13 cellular contexts compared by ENCODE assay signal in genomic region chr11:117865546-117865945, GRCh38. TPM values are rescaled to one million over a fixed set of nuclear protein-coding genes. Genes with fewer than 3 reads are reported as not detected.
DNase-seq lines count a peak whose midpoint lies in the region; TF ChIP-seq lines count a peak whose summit lies in the region.
"Not testable (repeated sequence)": the region's sequence is repeated elsewhere in the genome, so short reads cannot be mapped to it uniquely, and the experiment has no call there.
"Had no signal": no experiment of that assay in that cellular context is flagged by ENCODE, and none has a peak within 500 bp of the region (broad histone marks: within the 10 kb centered on the region; RNA-seq: fewer than 3 reads in every experiment).

No MANE protein-coding gene starts in this region.

- H3K27ac Mint-ChIP-seq in brain: peak overlapping the region in 4 of 5 experiments; percentile 74 to 95 (median 86)
- peak overlapping the region; percentile 44 for H3K27ac Mint-ChIP-seq in nephron progenitor cell

- H3K4me1 ChIP-seq in testis: peaks cover 72% of the 10 kb centered on the region

- TF ChIP-seq POLR2A in testis (IDR thresholded peaks at IDR 0.05): not testable (repeated sequence)

- intact Hi-C loops in posterior vena cava (cut with DNase I); testis (cut with DNase I; ENCODE audit: low total_unique reads): not testable (repeated sequence)

- not testable (repeated sequence) for H3K9me3 Mint-ChIP-seq in brain, nephron progenitor cell

- TF ChIP-seq CTCF in brain (conservative IDR thresholded peaks at IDR 0.05); nephron progenitor cell (IDR thresholded peaks at IDR 0.05); testis (IDR thresholded peaks at IDR 0.05): not testable (repeated sequence)

- not testable (repeated sequence) for H3K27me3 Mint-ChIP-seq in brain
- H3K27me3 Mint-ChIP-seq in nephron progenitor cell (ENCODE audit: low read depth, poor library complexity): peaks cover 22% of the 10 kb centered on the region

- H3K9me3 ChIP-seq in testis: not testable (repeated sequence)

- WGBS in testis, 2 donors: 93 to 94% methylated on average over 13 of the region's 13 CpGs

- peaks cover 57% of the 10 kb centered on the region for H3K36me3 Mint-ChIP-seq in brain
- not testable (repeated sequence) for H3K36me3 Mint-ChIP-seq in nephron progenitor cell (ENCODE audit: low read depth)

- DNase-seq in mesenteric fat pad (ENCODE audit: low spot score): peak; percentile 33
- not testable (repeated sequence) for DNase-seq in nephron progenitor cell, testis
- DNase-seq in posterior vena cava (ENCODE audit: low spot score): peak; percentile 62
- DNase-seq in ureter (ENCODE audit: low spot score): peak; percentile 29

- not testable (repeated sequence) for H3K4me3 ChIP-seq in testis

- H3K4me3 Mint-ChIP-seq in brain, nephron progenitor cell: not testable (repeated sequence)

- not testable (repeated sequence) for H3K36me3 ChIP-seq in testis (ENCODE audit: low read depth, missing control alignments)

- peaks cover 93% of the 10 kb centered on the region for H3K4me1 Mint-ChIP-seq in brain
- H3K4me1 Mint-ChIP-seq in nephron progenitor cell: peaks cover 79% of the 10 kb centered on the region

- H3K27me3 ChIP-seq in testis: not testable (repeated sequence)

- peak overlapping the region; percentile 13 to 68 for H3K27ac ChIP-seq in testis

RNA-seq across cellular contexts. Expression of gene FXYD6, which starts 10.9 kb away (rescaled TPM):
- polyA plus RNA-seq in brain (ENCODE audit: insufficient read depth, low read depth, low replicate concordance) (516 TPM), testis (ENCODE audit: insufficient read depth, low read depth, low replicate concordance) (186 TPM)
- total RNA-seq in mesenteric fat pad (21.5 TPM), posterior vena cava (100 to 1,000 TPM in 1 of 2 donors, 10 to 100 TPM in 1; 62.8 to 107 TPM), testis (100 to 1,000 TPM; 191 to 439 TPM), ureter (41.8 TPM)
- total RNA-seq: CD4-positive, alpha-beta memory T cell; CD4-positive, CD25-positive, alpha-beta regulatory T cell; G401 had no signal
- polyA plus RNA-seq: CD4-positive, CD25-positive, alpha-beta regulatory T cell; CD8-positive, alpha-beta memory T cell had no signal

RNA-seq across cellular contexts. Expression of gene FXYD2, which starts 41.0 kb away (rescaled TPM):
- polyA plus RNA-seq in brain (ENCODE audit: insufficient read depth, low read depth, low replicate concordance): 0.63 TPM
- total RNA-seq in mesenteric fat pad: 3.2 TPM
- 1 to 10 TPM; 3.6 to 4.5 TPM for total RNA-seq in posterior vena cava
- total RNA-seq in testis: 1 to 10 TPM; 5.3 to 7.6 TPM
- polyA plus RNA-seq in testis (ENCODE audit: insufficient read depth, low read depth, low replicate concordance): 8.3 TPM
- total RNA-seq in ureter: 1.6 TPM
- total RNA-seq: A673, Daoy, G401 had no signal
- polyA plus RNA-seq: AG04450 had no signal
